Comparison of ENCODE assay signal across 8 cellular contexts in the genomic region with DNA sequence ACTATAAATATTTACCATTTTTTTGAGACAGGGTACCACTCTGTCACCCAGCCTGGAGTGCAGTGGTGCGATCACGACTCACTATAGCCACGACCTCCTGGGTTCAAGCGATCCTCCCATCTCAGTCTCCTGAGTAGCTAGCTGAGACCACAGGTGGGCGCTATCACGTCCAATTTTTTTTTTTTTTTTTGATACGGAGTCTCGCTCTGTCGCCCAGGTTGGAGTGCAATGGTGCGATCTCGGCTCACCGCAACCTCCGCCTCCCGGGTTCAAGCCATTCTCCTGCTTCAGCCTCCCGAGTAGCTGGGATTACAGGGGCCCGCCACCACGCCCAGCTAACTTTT. TPM values are rescaled to one million over a fixed set of nuclear protein-coding genes. Genes with fewer than 3 reads are reported as not detected.
DNase-seq lines count a peak whose midpoint lies in the region; ATAC-seq, FAIRE-seq and TF ChIP-seq lines count a peak whose summit lies in the region.
"Not testable (repeated sequence)": the region's sequence is repeated elsewhere in the genome, so short reads cannot be mapped to it uniquely, and the experiment has no call there.

No MANE protein-coding gene starts in this region.

- not testable (repeated sequence) for H3K27me3 Mint-ChIP-seq in astrocyte (ENCODE audit: low read depth, unreplicated experiment)
- H3K27me3 Mint-ChIP-seq in nephron progenitor cell (ENCODE audit: low read depth, poor library complexity), result peaks cover 16% of the 10 kb centered on the region

- not testable (repeated sequence) for H4K20me1 ChIP-seq in astrocyte (ENCODE audit: insufficient read depth, low read length)

- in situ Hi-C loops in Caki2 (cut with HindIII; ENCODE audit: low pct_unique_long_range_greater_than_20kb, low sequenced_read_pairs), result not testable (repeated sequence)

- peak overlapping the region; percentile 95 for H3K27ac ChIP-seq in astrocyte (ENCODE audit: low read depth, low read length)

- TF ChIP-seq CTCF in astrocyte (IDR thresholded peaks at IDR 0.05; ENCODE audit: insufficient read depth, low read depth, low read length), result not testable (repeated sequence)
- peak; percentile 19 for TF ChIP-seq CTCF in nephron progenitor cell (IDR thresholded peaks at IDR 0.05)

- not testable (repeated sequence) for H3K4me1 ChIP-seq in astrocyte (ENCODE audit: insufficient read depth, low read length)

- H3K4me3 ChIP-seq in astrocyte (ENCODE audit: insufficient read depth, low read depth, low read length), result peak overlapping the region; percentile 100

- FAIRE-seq in astrocyte (lab: Jason Lieb, UNC), result not testable (repeated sequence)

- H3K36me3 ChIP-seq in astrocyte (ENCODE audit: insufficient read depth, low read length), result not testable (repeated sequence)

- H3K4me1 Mint-ChIP-seq in astrocyte (ENCODE audit: low read depth, unreplicated experiment); nephron progenitor cell; stimulated activated effector memory CD8-positive, alpha-beta T cell treated with anti-CD3 and anti-CD28 coated beads, Interleukin-12 subunit alpha, Interleukin-12 subunit beta, amount 100 ng/mL, for 72 hours: not testable (repeated sequence)

- H3K9me3 ChIP-seq in astrocyte (ENCODE audit: insufficient read depth, low read depth, low read length), result not testable (repeated sequence)

- peaks cover 40% of the 10 kb centered on the region for H3K79me2 ChIP-seq in astrocyte (ENCODE audit: insufficient read depth, low read length)

- H3K4me2 ChIP-seq in astrocyte (ENCODE audit: low read length), result peak overlapping the region; percentile 99

- H3K4me3 Mint-ChIP-seq in astrocyte (ENCODE audit: unreplicated experiment); nephron progenitor cell; stimulated activated effector memory CD8-positive, alpha-beta T cell treated with anti-CD3 and anti-CD28 coated beads, Interleukin-12 subunit alpha, Interleukin-12 subunit beta, amount 100 ng/mL, for 72 hours: not testable (repeated sequence)

- peak; percentile 26 for ATAC-seq in HG03354 (IDR thresholded peaks at IDR 0.05; ENCODE audit: poor library complexity, severe bottlenecking, unreplicated experiment)
- peak; percentile 62 for ATAC-seq in stimulated activated effector memory CD8-positive, alpha-beta T cell treated with anti-CD3 and anti-CD28 coated beads, Interleukin-12 subunit alpha, Interleukin-12 subunit beta, amount 100 ng/mL, for 72 hours

- not testable (repeated sequence) for H3K36me3 Mint-ChIP-seq in astrocyte (ENCODE audit: low read depth, unreplicated experiment); nephron progenitor cell (ENCODE audit: low read depth)
- peaks cover 33% of the 10 kb centered on the region for H3K36me3 Mint-ChIP-seq in stimulated activated effector memory CD8-positive, alpha-beta T cell treated with anti-CD3 and anti-CD28 coated beads, Interleukin-12 subunit alpha, Interleukin-12 subunit beta, amount 100 ng/mL, for 72 hours

- peak overlapping the region; percentile 95 for H2AFZ ChIP-seq in astrocyte (ENCODE audit: low read depth, low read length)

- not testable (repeated sequence) for H3K27ac Mint-ChIP-seq in astrocyte (ENCODE audit: unreplicated experiment); stimulated activated effector memory CD8-positive, alpha-beta T cell treated with anti-CD3 and anti-CD28 coated beads, Interleukin-12 subunit alpha, Interleukin-12 subunit beta, amount 100 ng/mL, for 72 hours
- peak overlapping the region; percentile 51 for H3K27ac Mint-ChIP-seq in nephron progenitor cell

- peak overlapping the region; percentile 99 for H3K9ac ChIP-seq in astrocyte (ENCODE audit: low read length)

- not testable (repeated sequence) for H3K9me3 Mint-ChIP-seq in astrocyte (ENCODE audit: unreplicated experiment); nephron progenitor cell; stimulated activated effector memory CD8-positive, alpha-beta T cell treated with anti-CD3 and anti-CD28 coated beads, Interleukin-12 subunit alpha, Interleukin-12 subunit beta, amount 100 ng/mL, for 72 hours

- DNase-seq in Caki2 (ENCODE audit: low read depth) (peak; percentile 56), NCI-H345 treated with DMSO at 0.1 percent for 48 hours (lab: John Stamatoyannopoulos, UW; ENCODE audit: unreplicated experiment) (peak; percentile 6), T-helper 22 cell (ENCODE audit: low read depth) (peak; percentile 1), glomerular visceral epithelial cell (ENCODE audit: extremely low spot score) (peak; percentile 22)
- not testable (repeated sequence) for DNase-seq in astrocyte (ENCODE audit: low read depth); nephron progenitor cell; stimulated activated effector memory CD8-positive, alpha-beta T cell treated with anti-CD3 and anti-CD28 coated beads, Interleukin-12 subunit alpha, Interleukin-12 subunit beta, amount 100 ng/mL, for 72 hours (ENCODE audit: low spot score in 2 of 2)

- H3K27me3 ChIP-seq in astrocyte (ENCODE audit: insufficient read depth, low read length), result not testable (repeated sequence)

RNA-seq across cellular contexts. Expression of a gene that starts 0.8 kb away (rescaled TPM):
- total RNA-seq in Caki2 (2014; rRNA removed; shearing (Covaris generic); ENCODE audit: low replicate concordance), result 468 and 560 TPM in 2 replicates
- total RNA-seq in astrocyte, result 113 and 123 TPM in 2 replicates

RNA-seq across cellular contexts. Expression of a gene that starts 35.4 kb away (rescaled TPM):
- total RNA-seq in Caki2 (2014; rRNA removed; shearing (Covaris generic); ENCODE audit: low replicate concordance), result 3.5 and 5.6 TPM in 2 replicates
- 25.0 and 25.1 TPM in 2 replicates for total RNA-seq in astrocyte

RNA-seq across cellular contexts. Expression of a gene that starts 59.9 kb away (rescaled TPM):
- 46.1 and 54.5 TPM in 2 replicates for total RNA-seq in Caki2 (2014; rRNA removed; shearing (Covaris generic); ENCODE audit: low replicate concordance)
- 56.0 and 63.3 TPM in 2 replicates for total RNA-seq in astrocyte
